Comparison of ENCODE assay signal across 8 cellular contexts in genomic region chr19:4328243-4328990, GRCh38. TPM values are rescaled to one million over a fixed set of nuclear protein-coding genes. Genes with fewer than 3 reads are reported as not detected.
DNase-seq lines count a peak whose midpoint lies in the region; ATAC-seq and TF ChIP-seq lines count a peak whose summit lies in the region.

No MANE protein-coding gene starts in this region.

- H3K27ac Mint-ChIP-seq in T-helper 1 cell treated with Interleukin-12 subunit alpha and Interleukin-12 subunit beta and Interleukin-4 antibody, amounts not matched to agents 30 μg/mL and 1 μg/mL, for 36 hours: peak overlapping the region; percentile 82

- H3K4me1 ChIP-seq in BLaER1 treated with 17β-estradiol and CSF1 and Interleukin-3, amounts not matched to agents 10 nM and 100 nM: peaks cover 9 to 25% (median 16%) of the 10 kb centered on the region in 10 experiments; a peak in 18 of 20 replicates
- H3K4me1 ChIP-seq in aorta (ENCODE audit: control insufficient read depth in 1 of 2, insufficient read depth in 2 of 2, low read length in 2 of 2): no peaks in the 10 kb centered on the region

- H3K4me2 ChIP-seq in BLaER1 treated with 17β-estradiol and CSF1 and Interleukin-3, amounts not matched to agents 10 nM and 100 nM: peak overlapping the region; percentile 74 to 98 (median 91)

- peak overlapping the region; percentile 26 to 88 (median 78); a peak in 21 of 22 replicates for H3K9ac ChIP-seq in BLaER1 treated with 17β-estradiol and CSF1 and Interleukin-3, amounts not matched to agents 10 nM and 100 nM

- DNase-seq in HUDEP-2 (lab: John Stamatoyannopoulos, UW; ENCODE audit: unreplicated experiment in 76 of 76) (peak; percentile 59 to 100 (median 98)), amygdala (lab: John Stamatoyannopoulos, UW) (peak; percentile 72 to 100 (median 95)), hippocampal formation (lab: John Stamatoyannopoulos, UW) (peak; percentile 93), retinal pigment epithelial cell (ENCODE audit: low read depth) (peak; percentile 51), aorta (peak; percentile 91 to 93)

- peaks cover 0 to 6% (median 0%) of the 10 kb centered on the region in 11 experiments; a peak in 1 of 22 replicates for H4K20me1 ChIP-seq in BLaER1 treated with 17β-estradiol and CSF1 and Interleukin-3, amounts not matched to agents 10 nM and 100 nM

- H3K4me3 Mint-ChIP-seq in T-helper 1 cell treated with Interleukin-12 subunit alpha and Interleukin-12 subunit beta and Interleukin-4 antibody, amounts not matched to agents 30 μg/mL and 1 μg/mL, for 36 hours: peak overlapping the region; percentile 79

- H3K4me3 ChIP-seq in BLaER1 treated with 17β-estradiol and CSF1 and Interleukin-3, amounts not matched to agents 10 nM and 100 nM: peak overlapping the region; percentile 49 to 77 (median 70)
- H3K4me3 ChIP-seq in retinal pigment epithelial cell (ENCODE audit: low read length): peak overlapping the region; percentile 50
- H3K4me3 ChIP-seq in aorta (ENCODE audit: low read length in 2 of 2): no peak overlapping the region

- H3K27ac ChIP-seq in BLaER1 treated with 17β-estradiol and CSF1 and Interleukin-3, amounts not matched to agents 10 nM and 100 nM: peak overlapping the region in 9 of 11 experiments; percentile 59 to 89 (median 85); a peak in 20 of 22 replicates
- H3K27ac ChIP-seq in aorta (ENCODE audit: low read depth in 1 of 2, low read length in 2 of 2): no peak overlapping the region

- peaks cover 14% of the 10 kb centered on the region for H3K4me1 Mint-ChIP-seq in T-helper 1 cell treated with Interleukin-12 subunit alpha and Interleukin-12 subunit beta and Interleukin-4 antibody, amounts not matched to agents 30 μg/mL and 1 μg/mL, for 36 hours (ENCODE audit: low read depth)

- WGBS in aorta, 2 donors: 2% methylated on average over 45 to 49 of the region's 49 CpGs

- ATAC-seq in GM19467 (IDR thresholded peaks at IDR 0.05; ENCODE audit: unreplicated experiment): peak; percentile 66
- peak; percentile 97 for ATAC-seq in aorta (ENCODE audit: low FRiP score)

- 0 out of 22 replicates have a peak, but pooled peaks cover 0 to 2% (median 0%) of the 10 kb centered on the region in 11 experiments for H3K36me3 ChIP-seq in BLaER1 treated with 17β-estradiol and CSF1 and Interleukin-3, amounts not matched to agents 10 nM and 100 nM
- H3K36me3 ChIP-seq in aorta (ENCODE audit: control insufficient read depth in 1 of 2, insufficient read depth in 2 of 2, low read length in 1 of 2): no peaks in the 10 kb centered on the region

- peaks cover 0 to 9% (median 0%) of the 10 kb centered on the region in 11 experiments; a peak in 4 of 22 replicates for H3K9me3 ChIP-seq in BLaER1 treated with 17β-estradiol and CSF1 and Interleukin-3, amounts not matched to agents 10 nM and 100 nM (replicated peaks in 1 of 11)
- H3K9me3 ChIP-seq in aorta (ENCODE audit: control insufficient read depth, low read length): no peaks in the 10 kb centered on the region

- peaks cover 2% of the 10 kb centered on the region for H3K36me3 Mint-ChIP-seq in T-helper 1 cell treated with Interleukin-12 subunit alpha and Interleukin-12 subunit beta and Interleukin-4 antibody, amounts not matched to agents 30 μg/mL and 1 μg/mL, for 36 hours (ENCODE audit: low read depth)

- TF ChIP-seq CTCF in retinal pigment epithelial cell (conservative IDR thresholded peaks at IDR 0.05; ENCODE audit: low read depth, low read length): no peak

- no peaks in the 10 kb centered on the region for H3K9me3 Mint-ChIP-seq in T-helper 1 cell treated with Interleukin-12 subunit alpha and Interleukin-12 subunit beta and Interleukin-4 antibody, amounts not matched to agents 30 μg/mL and 1 μg/mL, for 36 hours

- peaks cover 4% of the 10 kb centered on the region for H3K27me3 Mint-ChIP-seq in T-helper 1 cell treated with Interleukin-12 subunit alpha and Interleukin-12 subunit beta and Interleukin-4 antibody, amounts not matched to agents 30 μg/mL and 1 μg/mL, for 36 hours (ENCODE audit: low read depth)

- intact Hi-C loops in aorta (cut with DNase I): no loop called here

- peaks cover 4 to 12% (median 6%) of the 10 kb centered on the region in 11 experiments; a peak in 15 of 22 replicates for H3K27me3 ChIP-seq in BLaER1 treated with 17β-estradiol and CSF1 and Interleukin-3, amounts not matched to agents 10 nM and 100 nM
- no peaks in the 10 kb centered on the region for H3K27me3 ChIP-seq in aorta (ENCODE audit: control insufficient read depth in 1 of 2, insufficient read depth in 2 of 2, low read length in 1 of 2)

RNA-seq across cellular contexts. Expression of gene STAP2, which starts 10.2 kb away (rescaled TPM):
- 1 to 10 TPM; 1.9 to 2.2 TPM for total RNA-seq in aorta
- polyA plus RNA-seq in aorta: 10 to 100 TPM in 1 of 2 donors, under 1 TPM in 1; 0.13 to 27.8 TPM

RNA-seq across cellular contexts. Expression of gene MPND, which starts 14.9 kb away (rescaled TPM):
- 10 to 100 TPM; 13.5 to 14.3 TPM for total RNA-seq in aorta
- 10 to 100 TPM; 16.0 to 17.9 TPM for polyA plus RNA-seq in aorta

RNA-seq across cellular contexts. Expression of gene FSD1, which starts 24.0 kb away (rescaled TPM):
- total RNA-seq in aorta: under 1 TPM in 1 of 2 donors, not detected in 1; 0.84 TPM
- not detected for polyA plus RNA-seq in aorta

RNA-seq across cellular contexts. Expression of gene TMIGD2, which starts 26.2 kb away (rescaled TPM):
- total RNA-seq in aorta: under 1 TPM in 1 of 2 donors, not detected in 1; 0.26 TPM
- 1 to 10 TPM in 1 of 2 donors, under 1 TPM in 1; 0.23 to 1.4 TPM for polyA plus RNA-seq in aorta

RNA-seq across cellular contexts. Expression of gene SHD, which starts 49.4 kb away (rescaled TPM):
- not detected for total RNA-seq in aorta
- polyA plus RNA-seq in aorta: 1 to 10 TPM in 1 of 2 donors, not detected in 1; 1.5 TPM

Comparison
In these comparisons a context has a peak if more than half of its experiments do, and no peak if none do; other contexts are left out.
1. H3K27ac ChIP-seq: peak in BLaER1 treated with 17β-estradiol and CSF1 and Interleukin-3, amounts not matched to agents 10 nM and 100 nM (9 of 11); none in aorta (0 of 2).
2. H3K4me3 ChIP-seq: peak in BLaER1 treated with 17β-estradiol and CSF1 and Interleukin-3, amounts not matched to agents 10 nM and 100 nM (10 of 10) and retinal pigment epithelial cell (single experiment); none in aorta (0 of 2).
3. Peak in every context shown above with its lines, with median percentiles within 50 percentile points of each other: DNase-seq.